ENCODE assay signal across 8 cellular contexts in genomic region chr4:78776729-78777555, GRCh38. TPM values are rescaled to one million over a fixed set of nuclear protein-coding genes. Genes with fewer than 3 reads are reported as not detected.
DNase-seq lines count a peak whose midpoint lies in the region; ATAC-seq and TF ChIP-seq lines count a peak whose summit lies in the region.

No MANE protein-coding gene starts in this region.

- TF ChIP-seq CTCF in CD4-positive, alpha-beta T cell (IDR thresholded peaks at IDR 0.05) = no peak

- 6% methylated on average over 28 of the region's 28 CpGs for WGBS in urinary bladder

- CTCF ChIA-PET in CD4-positive, alpha-beta T cell (lab: Charles Lee) = interaction anchor here (0.6 to 1.6 kb wide), 3 partner anchors 20 to 132 kb away, joined by 3 read pairs; no protein-coding TSS in a partner anchor

- ATAC-seq in CD4-positive, alpha-beta T cell (ENCODE audit: poor library complexity) = peak; percentile 53
- ATAC-seq in GM19395 (IDR thresholded peaks at IDR 0.05; ENCODE audit: unreplicated experiment) = peak; percentile 38
- ATAC-seq in HG03520 (IDR thresholded peaks at IDR 0.05; ENCODE audit: unreplicated experiment) = peak; percentile 25

- H3K4me3 Mint-ChIP-seq in CD4-positive, alpha-beta T cell = peak overlapping the region; percentile 95
- H3K4me3 Mint-ChIP-seq in activated naive CD4-positive, alpha-beta T cell treated with anti-CD3 and anti-CD28 coated beads, Interleukin-2, amount 50 U/mL, for 24 hours = peak overlapping the region; percentile 91

- peak overlapping the region; percentile 97 for H3K27ac Mint-ChIP-seq in CD4-positive, alpha-beta T cell
- peak overlapping the region; percentile 87 for H3K27ac Mint-ChIP-seq in activated naive CD4-positive, alpha-beta T cell treated with anti-CD3 and anti-CD28 coated beads, Interleukin-2, amount 50 U/mL, for 24 hours

- H3K27me3 Mint-ChIP-seq in CD4-positive, alpha-beta T cell = no peaks in the 10 kb centered on the region
- no peaks in the 10 kb centered on the region for H3K27me3 Mint-ChIP-seq in activated naive CD4-positive, alpha-beta T cell treated with anti-CD3 and anti-CD28 coated beads, Interleukin-2, amount 50 U/mL, for 24 hours

- no peaks in the 10 kb centered on the region for H3K27me3 ChIP-seq in CD4-positive, alpha-beta T cell (ENCODE audit: control insufficient read depth, insufficient read depth, low read length)
- no peaks in the 10 kb centered on the region for H3K27me3 ChIP-seq in SJCRH30

- H3K36me3 ChIP-seq in SJCRH30 = no peaks in the 10 kb centered on the region
- no peaks in the 10 kb centered on the region for H3K36me3 ChIP-seq in urinary bladder (ENCODE audit: insufficient read depth)

- peak; percentile 10 to 56 (median 26) for DNase-seq in CD4-positive, alpha-beta T cell
- DNase-seq in SJCRH30 (peak; percentile 64 to 78), cardiac septum (ENCODE audit: low spot score) (peak; percentile 80), posterior vena cava (ENCODE audit: low spot score) (peak; percentile 81)

- H3K4me3 ChIP-seq in SJCRH30 = peak overlapping the region; percentile 96
- H3K4me3 ChIP-seq in urinary bladder (ENCODE audit: low read depth, low read length) = peak overlapping the region; percentile 97

- intact Hi-C loops in CD4-positive, alpha-beta T cell (cut with DNase I, micrococcal nuclease) = loop anchor here (5.0 to 10.0 kb wide), 8 partner anchors 40 to 1705 kb away; partner anchors contain the start of gene PAQR3 (in 1 of the 2)
- intact Hi-C loops in cardiac septum (cut with DNase I) (loop anchor here (5.0 kb wide), 4 partner anchors 85 to 720 kb away; partner anchors contain the start of gene FRAS1), posterior vena cava (cut with DNase I) (no loop called here)

- peaks cover 20% of the 10 kb centered on the region for H3K4me1 Mint-ChIP-seq in CD4-positive, alpha-beta T cell (ENCODE audit: low read depth)
- H3K4me1 Mint-ChIP-seq in activated naive CD4-positive, alpha-beta T cell treated with anti-CD3 and anti-CD28 coated beads, Interleukin-2, amount 50 U/mL, for 24 hours = peaks cover 24% of the 10 kb centered on the region

- peaks cover 12% of the 10 kb centered on the region for H3K36me3 Mint-ChIP-seq in CD4-positive, alpha-beta T cell (ENCODE audit: low read depth)
- H3K36me3 Mint-ChIP-seq in activated naive CD4-positive, alpha-beta T cell treated with anti-CD3 and anti-CD28 coated beads, Interleukin-2, amount 50 U/mL, for 24 hours = no peaks in the 10 kb centered on the region

- POLR2A ChIA-PET in CD4-positive, alpha-beta T cell (lab: Charles Lee) = interaction anchor here (0.7 to 1.2 kb wide), 5 partner anchors 9 to 957 kb away, joined by 3 to 5 read pairs (median 4); no protein-coding TSS in a partner anchor

- H3K27ac ChIP-seq in CD4-positive, alpha-beta T cell (ENCODE audit: low read depth, low read length) = peak overlapping the region; percentile 34
- H3K27ac ChIP-seq in SJCRH30 (peak overlapping the region; percentile 98), urinary bladder (ENCODE audit: low read depth) (no peak overlapping the region)

- H3K9me3 Mint-ChIP-seq in CD4-positive, alpha-beta T cell = no peaks in the 10 kb centered on the region
- H3K9me3 Mint-ChIP-seq in activated naive CD4-positive, alpha-beta T cell treated with anti-CD3 and anti-CD28 coated beads, Interleukin-2, amount 50 U/mL, for 24 hours = no peaks in the 10 kb centered on the region

- no peaks in the 10 kb centered on the region for H3K9me3 ChIP-seq in CD4-positive, alpha-beta T cell (ENCODE audit: control insufficient read depth, low read length)
- no peaks in the 10 kb centered on the region for H3K9me3 ChIP-seq in SJCRH30 (replicated peaks)

- peaks cover 25% of the 10 kb centered on the region for H3K4me1 ChIP-seq in SJCRH30
- no peaks in the 10 kb centered on the region for H3K4me1 ChIP-seq in urinary bladder (ENCODE audit: insufficient read depth)

RNA-seq across cellular contexts. Expression of gene BMP2K, which starts 0.8 kb away (rescaled TPM):
- 1 to 10 TPM; 4.6 to 5.6 TPM for total RNA-seq in CD4-positive, alpha-beta T cell
- 42.6 and 56.1 TPM in 2 replicates for total RNA-seq in SJCRH30 (2014; rRNA removed; shearing (Covaris generic))
- total RNA-seq in cardiac septum (37.6 TPM), posterior vena cava (10 to 100 TPM; 43.7 to 46.2 TPM), urinary bladder (106 TPM)
- 7.6 TPM for polyA plus RNA-seq in urinary bladder

Comparison
In these comparisons a context has a peak if more than half of its experiments do, and no peak if none do; other contexts are left out.
1. DNase-seq: peak in every context shown above with its lines; median percentile 81 in posterior vena cava; 80 in cardiac septum; 71 in SJCRH30; 26 in CD4-positive, alpha-beta T cell.
2. intact Hi-C loops: an anchor here in CD4-positive, alpha-beta T cell (5.0 to 10.0 kb wide) and cardiac septum (5.0 kb wide); none called in posterior vena cava.